ENCODE assay signal across 9 cellular contexts in the genomic region with DNA sequence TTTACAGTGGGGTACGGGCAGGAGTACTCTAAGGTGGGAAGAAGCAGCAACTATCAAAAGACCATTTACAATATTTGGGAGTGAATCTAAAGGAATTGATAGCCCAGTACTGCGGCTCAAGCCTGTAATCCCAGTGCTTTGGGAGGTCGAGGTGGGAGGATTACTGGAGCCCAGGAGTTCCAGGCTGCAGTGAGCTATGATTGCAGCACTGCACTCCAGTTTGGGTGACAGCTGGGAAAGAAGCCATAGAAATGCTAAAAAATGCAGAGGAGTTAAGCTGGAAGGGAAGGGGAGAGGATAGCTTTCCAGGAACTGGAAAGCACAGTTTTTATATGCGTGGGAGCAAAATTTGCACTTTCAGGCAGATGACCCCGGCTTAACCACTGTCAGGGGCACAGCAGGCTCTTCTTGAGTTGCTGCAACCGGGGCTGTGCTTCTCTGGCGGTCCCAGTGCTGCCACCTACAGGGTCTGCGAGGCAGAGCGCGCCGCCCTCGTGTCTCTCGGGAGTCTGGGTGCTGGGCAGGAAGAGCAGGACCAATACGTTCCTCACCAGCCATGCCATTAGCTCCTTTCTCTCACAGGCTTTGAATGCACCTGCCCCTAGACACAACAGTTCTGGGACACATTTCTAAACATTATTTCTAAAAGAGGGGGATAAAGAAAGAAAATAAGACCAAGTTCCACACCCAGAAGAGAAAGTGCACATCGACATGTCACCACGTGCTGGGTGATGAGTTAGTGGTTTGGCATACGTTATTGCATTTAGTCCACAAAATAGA. TPM values are rescaled to one million over a fixed set of nuclear protein-coding genes. Genes with fewer than 3 reads are reported as not detected.
A peak's percentile ranks its signal among the peaks of the same experiment; 100 is the strongest.
DNase-seq lines count a peak whose midpoint lies in the region; ATAC-seq, FAIRE-seq and TF ChIP-seq lines count a peak whose summit lies in the region.
"Had no signal": no experiment of that assay in that cellular context is flagged by ENCODE, and none has a peak within 500 bp of the region (broad histone marks: within the 10 kb centered on the region; RNA-seq: fewer than 3 reads in every experiment).

No MANE protein-coding gene starts in this region.

- H3K4me1 ChIP-seq in NT2/D1 (ENCODE audit: insufficient read depth, insufficient read length) (no peaks in the 10 kb centered on the region), endothelial cell of umbilical vein (ENCODE audit: control insufficient read depth, extremely low read depth, insufficient read depth, low read length) (no peaks in the 10 kb centered on the region)
- H3K4me1 ChIP-seq in naive thymus-derived CD4-positive, alpha-beta T cell (ENCODE audit: control insufficient read depth in 2 of 2, insufficient read depth in 2 of 2, low read length in 2 of 2), result no peaks in the 10 kb centered on the region

- H3K9ac ChIP-seq in NT2/D1 (ENCODE audit: insufficient read length, low read depth) (no peak overlapping the region), endothelial cell of umbilical vein (replicated peaks; ENCODE audit: extremely low read depth, insufficient read depth, low read length) (no peak overlapping the region)

- H3K4me2 ChIP-seq in endothelial cell of umbilical vein (ENCODE audit: insufficient read depth, low read length), result peak overlapping the region; percentile 23

- TF ChIP-seq POLR2A in endothelial cell of umbilical vein (IDR thresholded peaks at IDR 0.05; ENCODE audit: low read depth, low read length), result no peak

- no peaks in the 10 kb centered on the region for H3K36me3 Mint-ChIP-seq in Calu3 (ENCODE audit: insufficient read depth, unreplicated experiment)
- H3K36me3 Mint-ChIP-seq in naive thymus-derived CD4-positive, alpha-beta T cell, result no peaks in the 10 kb centered on the region
- H3K36me3 Mint-ChIP-seq: activated naive CD8-positive, alpha-beta T cell had no signal

- intact Hi-C loops in Calu3 (cut with micrococcal nuclease; ENCODE audit: unreplicated experiment) (loop anchor here (5.0 to 10.0 kb wide), 3 partner anchors 138 to 710 kb away; no protein-coding TSS in a partner anchor), endothelial cell of umbilical vein (cut with micrococcal nuclease) (loop anchor here (1.0 to 10.0 kb wide), 5 partner anchors 138 to 652 kb away; no protein-coding TSS in a partner anchor)
- intact Hi-C loops in naive thymus-derived CD4-positive, alpha-beta T cell (cut with micrococcal nuclease), result loop anchor here in 1 of 2 donors (1.0 kb wide), 1 partner anchor 710 kb away; no protein-coding TSS in a partner anchor

- dilution Hi-C loops in endothelial cell of umbilical vein (cut with MboI; ENCODE audit: extremely low pct_ligation_motif_present, low sequenced_read_pairs), result no loop called here

- no peaks in the 10 kb centered on the region for H3K79me2 ChIP-seq in endothelial cell of umbilical vein (ENCODE audit: control insufficient read depth, insufficient read depth, low read length)

- peak overlapping the region; percentile 73 for H2AFZ ChIP-seq in endothelial cell of umbilical vein (ENCODE audit: low read depth, low read length)

- no peak overlapping the region for H3K27ac Mint-ChIP-seq in Calu3 (ENCODE audit: unreplicated experiment)
- H3K27ac Mint-ChIP-seq in naive thymus-derived CD4-positive, alpha-beta T cell, result no peak overlapping the region
- H3K27ac Mint-ChIP-seq: activated naive CD8-positive, alpha-beta T cell had no signal

- H3K4me3 ChIP-seq in NT2/D1 (ENCODE audit: insufficient read length, low read depth) (no peak overlapping the region), endothelial cell of umbilical vein (replicated peaks in 1 of 3; ENCODE audit: insufficient read depth in 1 of 3, low read depth in 1 of 3, low read length in 3 of 3) (no peak overlapping the region)
- no peak overlapping the region for H3K4me3 ChIP-seq in naive thymus-derived CD4-positive, alpha-beta T cell (ENCODE audit: low read length)

- no peaks in the 10 kb centered on the region for H3K27me3 ChIP-seq in NT2/D1 (ENCODE audit: insufficient read depth, insufficient read length)
- no peaks in the 10 kb centered on the region for H3K27me3 ChIP-seq in endothelial cell of umbilical vein (ENCODE audit: control insufficient read depth in 2 of 2, insufficient read depth in 2 of 2, low read length in 2 of 2)
- H3K27me3 ChIP-seq in naive thymus-derived CD4-positive, alpha-beta T cell (ENCODE audit: control insufficient read depth in 2 of 2, insufficient read depth in 2 of 2, low read length in 2 of 2), result no peaks in the 10 kb centered on the region

- H3K4me1 Mint-ChIP-seq in Calu3 (ENCODE audit: low read depth, unreplicated experiment), result peaks cover 18% of the 10 kb centered on the region
- H3K4me1 Mint-ChIP-seq in naive thymus-derived CD4-positive, alpha-beta T cell, result peaks cover 0 to 9% (median 5%) of the 10 kb centered on the region in 7 donors

- ATAC-seq in GM21367 (IDR thresholded peaks at IDR 0.05; ENCODE audit: unreplicated experiment), result peak; percentile 99
- peak; percentile 87 for ATAC-seq in naive thymus-derived CD4-positive, alpha-beta T cell

- BruUV-seq in Calu3 (replicated peaks; lab: Mats Ljungman, UMichigan), result no TSS peak
- no TSS peak for BruUV-seq in endothelial cell of umbilical vein (replicated peaks; lab: Mats Ljungman, UMichigan)

- no peaks in the 10 kb centered on the region for H3K9me3 Mint-ChIP-seq in Calu3 (ENCODE audit: low read depth, unreplicated experiment)
- peaks cover 0 to 2% (median 0%) of the 10 kb centered on the region in 11 donors for H3K9me3 Mint-ChIP-seq in naive thymus-derived CD4-positive, alpha-beta T cell

- no peaks in the 10 kb centered on the region for H3K9me1 ChIP-seq in endothelial cell of umbilical vein (replicated peaks; ENCODE audit: control insufficient read depth, extremely low read depth, insufficient read depth, low read length)

- H3K27ac ChIP-seq in endothelial cell of umbilical vein (ENCODE audit: insufficient read depth, low read depth, low read length), result no peak overlapping the region
- H3K27ac ChIP-seq in naive thymus-derived CD4-positive, alpha-beta T cell (ENCODE audit: low read depth, low read length), result no peak overlapping the region

- peak; percentile 73 for FAIRE-seq in endothelial cell of umbilical vein (lab: Jason Lieb, UNC)

- peak; percentile 95 for TF ChIP-seq CTCF in Calu3 (IDR thresholded peaks at IDR 0.05; ENCODE audit: unreplicated experiment)
- peak; percentile 86 to 98 for TF ChIP-seq CTCF in endothelial cell of umbilical vein (IDR thresholded peaks at IDR 0.05; ENCODE audit: extremely low read depth in 1 of 2, insufficient read depth in 1 of 2, low read depth in 1 of 2, low read length in 2 of 2)

- CTCF ChIA-PET in Calu3 (lab: Charles Lee) (interaction anchor here (0.6 to 2.1 kb wide), 6 partner anchors 10 to 103 kb away, joined by 3 to 13 read pairs (median 4); a partner anchor contains a TSS), endothelial cell of umbilical vein (lab: Charles Lee) (interaction anchor here (0.6 to 4.4 kb wide), 31 partner anchors 9 to 709 kb away, joined by 3 to 43 read pairs (median 4); a partner anchor contains a TSS)
- CTCF ChIA-PET in naive thymus-derived CD4-positive, alpha-beta T cell (lab: Charles Lee), result interaction anchor here (0.6 to 1.8 kb wide), 7 partner anchors 9 to 1139 kb away, joined by 3 to 5 read pairs (median 3); no protein-coding TSS in a partner anchor

- DNase-seq in Calu3, result peak; percentile 95
- peak; percentile 74 for DNase-seq in HPDE6-E6E7 (ENCODE audit: extremely low spot score)
- peak; percentile 91 for DNase-seq in NT2/D1 (ENCODE audit: low read depth, low spot score)
- DNase-seq in activated CD8-positive, alpha-beta memory T cell treated with anti-CD3 and anti-CD28 coated beads, Interleukin-2, amount 50 U/mL, for 4 hours, result peak; percentile 65
- DNase-seq in endothelial cell of umbilical vein (ENCODE audit: low read depth, low spot score), result peak; percentile 82
- DNase-seq in naive thymus-derived CD4-positive, alpha-beta T cell, result peak; percentile 4 to 68 (median 48)
- peak; percentile 51 for DNase-seq in stimulated activated CD8-positive, alpha-beta memory T cell treated with anti-CD3 and anti-CD28 coated beads, Interleukin-7, amount 100 ng/mL, for 24 hours (ENCODE audit: low read depth)

- H3K9me3 ChIP-seq in NT2/D1 (ENCODE audit: insufficient read depth, low read length), result no peaks in the 10 kb centered on the region
- no peaks in the 10 kb centered on the region for H3K9me3 ChIP-seq in endothelial cell of umbilical vein (replicated peaks; ENCODE audit: control insufficient read depth, insufficient read depth, low read length)
- H3K9me3 ChIP-seq in naive thymus-derived CD4-positive, alpha-beta T cell (ENCODE audit: control insufficient read depth in 2 of 3, low read length in 3 of 3), result no peaks in the 10 kb centered on the region

- H3K36me3 ChIP-seq in NT2/D1 (ENCODE audit: insufficient read depth, insufficient read length, low read length), result no peaks in the 10 kb centered on the region
- H3K36me3 ChIP-seq in endothelial cell of umbilical vein (ENCODE audit: control insufficient read depth in 2 of 2, extremely low read depth in 1 of 2, insufficient read depth in 2 of 2, low read length in 2 of 2), result no peaks in the 10 kb centered on the region
- no peaks in the 10 kb centered on the region for H3K36me3 ChIP-seq in naive thymus-derived CD4-positive, alpha-beta T cell (ENCODE audit: control insufficient read depth in 2 of 3, insufficient read depth in 3 of 3, low read length in 3 of 3)

- no peaks in the 10 kb centered on the region for H4K20me1 ChIP-seq in endothelial cell of umbilical vein (replicated peaks; ENCODE audit: control insufficient read depth, extremely low read depth, insufficient read depth, low read length)

- peaks cover 72% of the 10 kb centered on the region for H3K27me3 Mint-ChIP-seq in Calu3 (ENCODE audit: unreplicated experiment)
- H3K27me3 Mint-ChIP-seq in naive thymus-derived CD4-positive, alpha-beta T cell, result peaks cover 30 to 57% (median 48%) of the 10 kb centered on the region in 5 donors

- H3K4me3 Mint-ChIP-seq in Calu3 (ENCODE audit: low read depth, unreplicated experiment), result no peak overlapping the region
- H3K4me3 Mint-ChIP-seq in naive thymus-derived CD4-positive, alpha-beta T cell, result peak overlapping the region in 4 of 10 donors; percentile 21 to 68 (median 47)
- H3K4me3 Mint-ChIP-seq: activated naive CD8-positive, alpha-beta T cell had no signal

- POLR2A ChIA-PET in endothelial cell of umbilical vein (lab: Charles Lee), result no interaction called here
- POLR2A ChIA-PET in naive thymus-derived CD4-positive, alpha-beta T cell (lab: Charles Lee), result no interaction called here

RNA-seq across cellular contexts. Expression of a gene that starts 10.1 kb away (rescaled TPM):
- total RNA-seq in Calu3 (2022), result not detected in 2 replicates
- total RNA-seq in endothelial cell of umbilical vein, result 0.13 and 0.32 TPM in 2 replicates
- polyA plus RNA-seq in endothelial cell of umbilical vein, result 0.10 TPM in 2 replicates
- polyA plus RNA-seq in endothelial cell of umbilical vein (2011; cell fraction: cytosol; rRNA removed), result 0.10 and 0.15 TPM in 2 replicates
- 0.26 and 0.41 TPM in 2 replicates for polyA plus RNA-seq in endothelial cell of umbilical vein (2011; cell fraction: nucleus; rRNA removed)
- polyA plus RNA-seq in endothelial cell of umbilical vein (2012), result 0.24 and 0.59 TPM in 2 replicates
- polyA minus RNA-seq in endothelial cell of umbilical vein, result 0.04 and 1.1 TPM in 2 replicates
- not detected for polyA minus RNA-seq in endothelial cell of umbilical vein (2011; cell fraction: cytosol; rRNA and poly(A)+ RNA removed)
- polyA minus RNA-seq in endothelial cell of umbilical vein (2011; cell fraction: nucleus; rRNA and poly(A)+ RNA removed), result 0.34 and 0.38 TPM in 2 replicates
- total RNA-seq in naive thymus-derived CD4-positive, alpha-beta T cell, result under 1 TPM in 3 of 5 experiments, not detected in 2; 0.37 to 0.81 (median 0.44) TPM
- polyA plus RNA-seq in naive thymus-derived CD4-positive, alpha-beta T cell, result not detected
